12 cellular contexts compared by ENCODE assay signal in the genomic region with DNA sequence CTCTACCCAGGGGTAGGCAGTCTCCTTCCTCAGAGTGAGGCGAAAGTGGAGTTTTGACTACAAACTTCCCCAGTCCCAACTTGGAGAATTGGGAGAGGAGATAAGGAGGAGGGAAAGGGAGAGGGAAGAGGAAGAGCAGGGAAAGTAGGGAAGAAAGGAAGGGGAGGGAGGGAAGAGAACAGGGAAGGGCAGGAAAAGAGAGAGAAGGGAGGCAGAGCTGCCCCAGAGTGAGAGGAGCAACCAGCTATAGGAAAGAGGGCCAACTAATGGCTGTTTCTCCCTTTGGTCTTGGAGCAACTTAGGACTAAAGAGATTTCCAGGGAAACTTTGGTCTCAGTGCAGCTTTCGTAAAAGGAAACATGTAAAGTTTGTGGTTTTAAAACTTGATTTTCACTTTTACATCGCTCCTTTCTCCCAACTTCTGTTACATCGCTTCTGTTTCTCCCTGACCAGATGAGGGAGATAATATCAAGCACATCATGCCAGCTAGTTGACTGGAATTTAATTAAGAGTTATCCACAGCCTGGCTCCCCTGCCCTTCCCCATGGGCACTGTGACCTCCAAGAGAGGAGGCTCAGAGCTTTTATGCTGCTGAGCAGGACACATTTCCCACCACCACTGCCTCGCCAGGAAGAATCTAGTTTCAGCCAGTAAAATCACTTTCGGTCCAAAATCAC. TPM values are rescaled to one million over a fixed set of nuclear protein-coding genes. Genes with fewer than 3 reads are reported as not detected.
DNase-seq lines count a peak whose midpoint lies in the region; ATAC-seq and TF ChIP-seq lines count a peak whose summit lies in the region.
"Had no signal": no experiment of that assay in that cellular context is flagged by ENCODE, and none has a peak within 500 bp of the region (broad histone marks: within the 10 kb centered on the region; RNA-seq: fewer than 3 reads in every experiment).

No MANE protein-coding gene starts in this region.

- no peak for TF ChIP-seq POLR2A in thyroid gland (IDR thresholded peaks at IDR 0.05)

- no peaks in the 10 kb centered on the region for H3K9me2 ChIP-seq in PC-9 (ENCODE audit: insufficient read depth)

- H3K36me3 ChIP-seq in PC-9 (ENCODE audit: low read depth) (no peaks in the 10 kb centered on the region), thyroid gland (no peaks in the 10 kb centered on the region)

- H3K27ac ChIP-seq in PC-9, result no peak overlapping the region
- H3K27ac ChIP-seq in thyroid gland, result peak overlapping the region in 2 of 3 donors; percentile 39 to 40
- no peak overlapping the region for H3K27ac ChIP-seq in substantia nigra (ENCODE audit: low read depth, low read length, poor library complexity, severe bottlenecking)

- no peaks in the 10 kb centered on the region for H3K9me3 Mint-ChIP-seq in activated CD8-positive, alpha-beta T cell treated with anti-CD3 and anti-CD28 coated beads for 36 hours
- H3K9me3 Mint-ChIP-seq: natural killer cell treated with Interleukin-12 subunit alpha and Interleukin-12 subunit beta and Interleukin-15 and Interleukin-18, amount 100 ng/mL, for 72 hours; stimulated activated effector memory CD8-positive, alpha-beta T cell treated with anti-CD3 and anti-CD28 coated beads, Interleukin-12 subunit alpha, Interleukin-12 subunit beta, amount 100 ng/mL, for 72 hours had no signal

- peak overlapping the region; percentile 58 for H3K4me2 ChIP-seq in PC-9

- H3K27me3 Mint-ChIP-seq in activated CD8-positive, alpha-beta T cell treated with anti-CD3 and anti-CD28 coated beads for 36 hours, result peaks cover 59% of the 10 kb centered on the region

- H3K4me1 Mint-ChIP-seq in activated CD8-positive, alpha-beta T cell treated with anti-CD3 and anti-CD28 coated beads for 36 hours (ENCODE audit: low read depth), result peaks cover 26% of the 10 kb centered on the region

- no peaks in the 10 kb centered on the region for H3K79me2 ChIP-seq in PC-9 (ENCODE audit: low read depth)

- H3K4me1 ChIP-seq in PC-9 (replicated peaks; ENCODE audit: insufficient read depth), result peaks cover 26% of the 10 kb centered on the region
- H3K4me1 ChIP-seq in thyroid gland, result peaks cover 12 to 35% of the 10 kb centered on the region in 2 donors

- 60 to 89% methylated on average over 6 of the region's 6 CpGs for WGBS in thyroid gland, 2 donors

- BruUV-seq in PC-9 (replicated peaks; lab: Mats Ljungman, UMichigan), result no TSS peak

- CTCF ChIA-PET in PC-9 (lab: Charles Lee), result interaction anchor here (0.6 kb wide), 2 partner anchors 25 to 1307 kb away, joined by 3 read pairs; no protein-coding TSS in a partner anchor
- CTCF ChIA-PET in activated CD8-positive, alpha-beta T cell treated with anti-CD3 and anti-CD28 coated beads for 36 hours (lab: Charles Lee), result interaction anchor here (1.4 kb wide), 1 partner anchor 50 kb away, joined by 3 read pairs; no protein-coding TSS in a partner anchor

- DNase-seq in PC-9, result no peak
- no peak for DNase-seq in cardiac fibroblast (ENCODE audit: low read depth in 2 of 2)
- no peak for DNase-seq in left colon
- no peak for DNase-seq in thyroid gland
- DNase-seq in substantia nigra (lab: John Stamatoyannopoulos, UW), result no peak
- DNase-seq in activated CD8-positive, alpha-beta T cell treated with anti-CD3 and anti-CD28 coated beads for 36 hours, result no peak
- DNase-seq in globus pallidus (ENCODE audit: low spot score), result no peak
- DNase-seq: DMS79 treated with DMSO at 0.1 percent for 48 hours, NCI-H1105 had no signal

- H4K20me1 ChIP-seq in PC-9 (ENCODE audit: insufficient read depth), result no peaks in the 10 kb centered on the region

- H3K36me3 Mint-ChIP-seq in activated CD8-positive, alpha-beta T cell treated with anti-CD3 and anti-CD28 coated beads for 36 hours (ENCODE audit: low read depth), result no peaks in the 10 kb centered on the region
- H3K36me3 Mint-ChIP-seq: natural killer cell treated with Interleukin-12 subunit alpha and Interleukin-12 subunit beta and Interleukin-15 and Interleukin-18, amount 100 ng/mL, for 72 hours; stimulated activated effector memory CD8-positive, alpha-beta T cell treated with anti-CD3 and anti-CD28 coated beads, Interleukin-12 subunit alpha, Interleukin-12 subunit beta, amount 100 ng/mL, for 72 hours had no signal

- H3K4me3 ChIP-seq in PC-9 (no peak overlapping the region), cardiac fibroblast (replicated peaks in 1 of 2; ENCODE audit: low read depth in 2 of 2, low read length in 2 of 2) (peak overlapping the region; percentile 61 to 70), thyroid gland (replicated peaks in 1 of 3) (peak overlapping the region in 1 of 3 donors; percentile 6)

- no peak overlapping the region for H3K27ac Mint-ChIP-seq in activated CD8-positive, alpha-beta T cell treated with anti-CD3 and anti-CD28 coated beads for 36 hours
- H3K27ac Mint-ChIP-seq: natural killer cell treated with Interleukin-12 subunit alpha and Interleukin-12 subunit beta and Interleukin-15 and Interleukin-18, amount 100 ng/mL, for 72 hours; stimulated activated effector memory CD8-positive, alpha-beta T cell treated with anti-CD3 and anti-CD28 coated beads, Interleukin-12 subunit alpha, Interleukin-12 subunit beta, amount 100 ng/mL, for 72 hours had no signal

- ATAC-seq in left colon, result peak; percentile 23
- ATAC-seq in activated CD8-positive, alpha-beta T cell treated with anti-CD3 and anti-CD28 coated beads for 36 hours, result no peak
- no peak for ATAC-seq in GM21737 (IDR thresholded peaks at IDR 0.05; ENCODE audit: unreplicated experiment)
- ATAC-seq: natural killer cell treated with Interleukin-12 subunit alpha and Interleukin-12 subunit beta and Interleukin-15 and Interleukin-18, amount 100 ng/mL, for 72 hours; stimulated activated effector memory CD8-positive, alpha-beta T cell treated with anti-CD3 and anti-CD28 coated beads, Interleukin-12 subunit alpha, Interleukin-12 subunit beta, amount 100 ng/mL, for 72 hours had no signal

- peaks cover 5% of the 10 kb centered on the region; the same call in 1 of the 2 replicates for H3F3A ChIP-seq in PC-9 (ENCODE audit: insufficient read depth, low read depth)

- POLR2A ChIA-PET in PC-9 (lab: Charles Lee; ENCODE audit: unreplicated experiment), result no interaction called here
- POLR2A ChIA-PET in activated CD8-positive, alpha-beta T cell treated with anti-CD3 and anti-CD28 coated beads for 36 hours (lab: Charles Lee), result interaction anchor here (0.6 kb wide), 1 partner anchor 219 kb away, joined by 3 read pairs; no protein-coding TSS in a partner anchor

- no peak for TF ChIP-seq CTCF in PC-9 (conservative IDR thresholded peaks at IDR 0.05)
- no peak for TF ChIP-seq CTCF in cardiac fibroblast (IDR thresholded peaks at IDR 0.05; ENCODE audit: low read depth, low read length)
- no peak for TF ChIP-seq CTCF in thyroid gland (IDR thresholded peaks at IDR 0.05)
- no peak for TF ChIP-seq CTCF in activated CD8-positive, alpha-beta T cell treated with anti-CD3 and anti-CD28 coated beads for 36 hours (IDR thresholded peaks at IDR 0.05)

- H2AFZ ChIP-seq in PC-9, result 0 out of 2 replicates have a peak overlapping the region, but pooled peaks have one; percentile 53

- no peaks in the 10 kb centered on the region for H3K27me3 ChIP-seq in PC-9 (ENCODE audit: insufficient read depth, low read depth)
- no peaks in the 10 kb centered on the region for H3K27me3 ChIP-seq in thyroid gland

- no peaks in the 10 kb centered on the region for H3K9me3 ChIP-seq in PC-9 (ENCODE audit: insufficient read depth, low read depth)
- no peaks in the 10 kb centered on the region for H3K9me3 ChIP-seq in thyroid gland

- intact Hi-C loops in PC-9 (cut with micrococcal nuclease; ENCODE audit: unreplicated experiment) (no loop called here), left colon (cut with DNase I, micrococcal nuclease) (no loop called here), thyroid gland (cut with DNase I) (no loop called here)
- intact Hi-C loops in activated CD8-positive, alpha-beta T cell treated with anti-CD3 and anti-CD28 coated beads for 36 hours (cut with micrococcal nuclease), result no loop called here

- no peak overlapping the region for H3K4me3 Mint-ChIP-seq in activated CD8-positive, alpha-beta T cell treated with anti-CD3 and anti-CD28 coated beads for 36 hours
- H3K4me3 Mint-ChIP-seq: natural killer cell treated with Interleukin-12 subunit alpha and Interleukin-12 subunit beta and Interleukin-15 and Interleukin-18, amount 100 ng/mL, for 72 hours had no signal

RNA-seq across cellular contexts. Expression of a gene that starts 1.4 kb away (rescaled TPM):
- total RNA-seq in PC-9 (2021) (3.8 and 4.6 TPM in 2 replicates), left colon (100 to 1,000 TPM; 255 to 397 TPM), thyroid gland (10 to 100 TPM in 1 of 4 donors, 1 to 10 TPM in 2, under 1 TPM in 1; 0.33 to 21.9 (median 4.3) TPM)
- under 1 TPM in 1 of 2 experiments, not detected in 1; 0.58 TPM for total RNA-seq in activated CD8-positive, alpha-beta T cell treated with anti-CD3 and anti-CD28 coated beads for 36 hours
- total RNA-seq: natural killer cell treated with Interleukin-12 subunit alpha and Interleukin-12 subunit beta and Interleukin-15 and Interleukin-18, amount 100 ng/mL, for 72 hours had no signal

Comparison
In these comparisons a context has a peak if more than half of its experiments do, and no peak if none do; other contexts are left out.
1. H3K27ac ChIP-seq: peak in thyroid gland (2 of 3); none in PC-9 (single experiment) and substantia nigra (single experiment).
2. RNA of a gene that starts 1.4 kb away (total RNA-seq): 255 to 397 TPM in left colon; 0.33 to 21.9 TPM in thyroid gland, 3.8 to 4.6 TPM in PC-9 and 0.58 TPM in activated CD8-positive, alpha-beta T cell treated with anti-CD3 and anti-CD28 coated beads for 36 hours; every median in the first group is over 10 times any median in the second.